In the genomic region with DNA sequence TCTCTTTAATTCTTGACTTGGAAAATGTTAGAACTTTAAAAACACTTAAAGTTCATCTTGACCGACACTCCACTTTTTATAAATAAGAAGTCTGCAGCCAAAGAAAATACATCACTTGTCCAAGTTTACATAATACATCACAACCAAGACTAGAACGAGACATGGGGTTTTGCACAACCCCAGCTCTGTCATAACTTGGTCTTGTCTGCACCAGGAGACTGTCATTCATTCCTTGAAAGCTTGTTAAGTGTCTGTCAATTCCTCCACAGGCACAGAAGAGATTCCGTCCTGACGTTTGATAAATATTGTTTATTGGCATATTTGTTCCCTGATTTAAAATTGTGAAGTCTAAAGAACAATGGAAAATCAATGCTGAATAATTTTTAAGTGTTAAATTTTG, we compare ENCODE assay signal across 31 cellular contexts.
DNase-seq lines count a peak whose midpoint lies in the region; ATAC-seq, FAIRE-seq and TF ChIP-seq lines count a peak whose summit lies in the region.
"Had no signal": no experiment of that assay in that cellular context is flagged by ENCODE, and none has a peak within 500 bp of the region (broad histone marks: within the 10 kb centered on the region; RNA-seq: fewer than 3 reads in every experiment).

No MANE protein-coding gene starts in this region.

- POLR2A ChIA-PET in MCF 10A (lab: Yijun Ruan, JAX): interaction anchor here (0.6 to 1.1 kb wide), 3 partner anchors 68 to 387 kb away, joined by 3 read pairs; no protein-coding TSS in a partner anchor

- no peak overlapping the region for H3K27ac Mint-ChIP-seq in MCF 10A (ENCODE audit: low read depth, unreplicated experiment)
- H3K27ac Mint-ChIP-seq: activated CD8-positive, alpha-beta memory T cell treated with anti-CD3 and anti-CD28 coated beads, Interleukin-2, amount 10 ng/mL, durations not matched to agents 7 days and 5 days; activated naive CD8-positive, alpha-beta T cell treated with anti-CD3 and anti-CD28 coated beads for 36 hours; CD14-positive monocyte; progenitor cell of endocrine pancreas; T-helper 1 cell treated with Interleukin-12 subunit alpha and Interleukin-12 subunit beta and Interleukin-4 antibody, amounts not matched to agents 30 μg/mL and 1 μg/mL, for 36 hours had no signal

- no peak overlapping the region for H3K27ac ChIP-seq in mammary epithelial cell (ENCODE audit: insufficient read depth, low read depth, low read length)
- no peak overlapping the region for H3K27ac ChIP-seq in thyroid gland
- H3K27ac ChIP-seq in stomach: no peak overlapping the region
- H3K27ac ChIP-seq: dorsolateral prefrontal cortex, hepatocyte, sigmoid colon, upper lobe of right lung had no signal

- no peak for TF ChIP-seq EP300 in stomach (IDR thresholded peaks at IDR 0.05)

- TF ChIP-seq CTCF in MCF 10A (IDR thresholded peaks at IDR 0.05; ENCODE audit: unreplicated experiment) (no peak), mammary epithelial cell (conservative IDR thresholded peaks at IDR 0.05 in 1 of 2, IDR thresholded peaks at IDR 0.05 in 1 of 2; ENCODE audit: extremely low read depth in 1 of 2, insufficient read depth in 1 of 2, low read depth in 1 of 2, low read length in 2 of 2) (no peak), epithelial cell of esophagus (IDR thresholded peaks at IDR 0.05; ENCODE audit: insufficient read depth, low read depth, low read length, missing control alignments) (no peak), thyroid gland (IDR thresholded peaks at IDR 0.05) (no peak), stomach (IDR thresholded peaks at IDR 0.05) (no peak)

- H3K4me3 ChIP-seq in mammary epithelial cell (replicated peaks in 1 of 3; ENCODE audit: insufficient read depth in 1 of 3, low read depth in 2 of 3, low read length in 3 of 3) (no peak overlapping the region), epithelial cell of esophagus (ENCODE audit: low read length) (no peak overlapping the region), thyroid gland (replicated peaks in 1 of 3) (no peak overlapping the region), stomach (no peak overlapping the region)
- H3K4me3 ChIP-seq: dorsolateral prefrontal cortex, HAP-1, hepatocyte, sigmoid colon, upper lobe of right lung had no signal

- peaks cover 22% of the 10 kb centered on the region for H3K4me1 Mint-ChIP-seq in MCF 10A (ENCODE audit: insufficient read depth, unreplicated experiment)
- H3K4me1 Mint-ChIP-seq: activated CD8-positive, alpha-beta memory T cell treated with anti-CD3 and anti-CD28 coated beads, Interleukin-2, amount 10 ng/mL, durations not matched to agents 7 days and 5 days; activated naive CD8-positive, alpha-beta T cell treated with anti-CD3 and anti-CD28 coated beads for 36 hours; CD14-positive monocyte had no signal

- in situ Hi-C loops in mammary epithelial cell (cut with MboI; ENCODE audit: low sequenced_read_pairs in 2 of 2): no loop called here

- intact Hi-C loops in MCF 10A (cut with micrococcal nuclease): no loop called here
- intact Hi-C loops in mammary epithelial cell (cut with micrococcal nuclease): no loop called here
- intact Hi-C loops in left cardiac atrium (cut with DNase I): no loop called here
- intact Hi-C loops in thyroid gland (cut with DNase I): no loop called here
- intact Hi-C loops in stomach (cut with DNase I; ENCODE audit: low total_unique reads): no loop called here

- no TSS peak for BruUV-seq in MCF 10A (replicated peaks; lab: Mats Ljungman, UMichigan)
- BruUV-seq in mammary epithelial cell (replicated peaks; lab: Mats Ljungman, UMichigan): no TSS peak

- 47% methylated on average over 4 of the region's 4 CpGs for WGBS in mammary epithelial cell (ENCODE audit: low coverage, missing lambda C conversion rate)
- 16 to 28% methylated on average over 4 of the region's 4 CpGs for WGBS in thyroid gland, 2 donors
- whole genome bisulfite sequencing in stomach, 5 donors: 58 to 72% (median 61%) methylated on average over 4 of the region's 4 CpGs

- no peak for FAIRE-seq in urothelium cell line (lab: Jason Lieb, UNC)
- FAIRE-seq: A204.1, TTC549 had no signal

- no peaks in the 10 kb centered on the region for H3K27me3 Mint-ChIP-seq in MCF 10A (ENCODE audit: insufficient read depth, unreplicated experiment)
- H3K27me3 Mint-ChIP-seq: activated naive CD8-positive, alpha-beta T cell treated with anti-CD3 and anti-CD28 coated beads for 36 hours; progenitor cell of endocrine pancreas had no signal

- dilution Hi-C loops in mammary epithelial cell (cut with HindIII; ENCODE audit: low sequenced_read_pairs): no loop called here

- H3K4me1 ChIP-seq in mammary epithelial cell (ENCODE audit: insufficient read depth, low read length) (peaks cover 14% of the 10 kb centered on the region), thyroid gland (peaks cover 20 to 29% of the 10 kb centered on the region in 2 donors), stomach (peaks cover 0 to 4% (median 2%) of the 10 kb centered on the region in 4 donors)
- H3K4me1 ChIP-seq: HAP-1, upper lobe of right lung had no signal

- ATAC-seq in left cardiac atrium: peak; percentile 83 to 85
- ATAC-seq: activated CD4-positive, CD25-positive, alpha-beta regulatory T cell treated with anti-CD3 and anti-CD28 coated beads, Interleukin-2, amount 50 U/mL, for 24 hours; activated CD8-positive, alpha-beta memory T cell treated with anti-CD3 and anti-CD28 coated beads, Interleukin-2, amount 10 ng/mL, durations not matched to agents 7 days and 5 days; activated T-cell treated with anti-CD3 and anti-CD28 coated beads, Interleukin-2, amount 50 U/mL, for 4 hours; PC-3; SK-N-SH treated with all-trans-retinoic acid at 6 μM for 48 hours; upper lobe of right lung had no signal

- no peaks in the 10 kb centered on the region for H3K36me3 Mint-ChIP-seq in MCF 10A (ENCODE audit: insufficient read depth, unreplicated experiment)
- H3K36me3 Mint-ChIP-seq: activated CD8-positive, alpha-beta memory T cell treated with anti-CD3 and anti-CD28 coated beads, Interleukin-2, amount 10 ng/mL, durations not matched to agents 7 days and 5 days; activated naive CD8-positive, alpha-beta T cell treated with anti-CD3 and anti-CD28 coated beads for 36 hours; CD14-positive monocyte had no signal

- no peak overlapping the region for H3K9ac ChIP-seq in mammary epithelial cell (ENCODE audit: insufficient read depth, low read length)

- H3K27me3 ChIP-seq in mammary epithelial cell (ENCODE audit: insufficient read depth, low read length) (no peaks in the 10 kb centered on the region), thyroid gland (no peaks in the 10 kb centered on the region), stomach (no peaks in the 10 kb centered on the region)
- H3K27me3 ChIP-seq: dorsolateral prefrontal cortex, hepatocyte, sigmoid colon, upper lobe of right lung had no signal

- DNase-seq in MCF 10A (ENCODE audit: unreplicated experiment) (peak; percentile 70), mammary epithelial cell (no peak), epithelial cell of esophagus (ENCODE audit: low read depth) (peak; percentile 59), left cardiac atrium (no peak), thyroid gland (peak; percentile 8 to 24), stomach (no peak), iPS-NIHi7 (ENCODE audit: extremely low spot score) (no peak), urothelium cell line (ENCODE audit: low spot score) (no peak)
- DNase-seq: activated CD4-positive, alpha-beta T cell treated with anti-CD3 and anti-CD28 coated beads, Interleukin-2, amount 50 U/mL, for 4 hours; activated CD8-positive, alpha-beta memory T cell treated with anti-CD3 and anti-CD28 coated beads, Interleukin-2, amount 10 ng/mL, durations not matched to agents 7 days and 5 days; activated gamma-delta T cell; activated naive CD8-positive, alpha-beta T cell treated with anti-CD3 and anti-CD28 coated beads for 36 hours; activated T-cell treated with anti-CD3 and anti-CD28 coated beads, Interleukin-2, amount 50 U/mL, for 4 hours; dorsolateral prefrontal cortex; GF-D8; mesenchymal stem cell; NCI-H1694 treated with DMSO at 0.1 percent for 48 hours; NCI-H526 treated with DMSO at 0.1 percent for 48 hours; sigmoid colon; stimulated activated CD4-positive, alpha-beta T cell treated with anti-CD3 and anti-CD28 coated beads, Interleukin-4, amount 100 ng/mL, for 24 hours; upper lobe of right lung had no signal

- CTCF ChIA-PET in MCF 10A (lab: Yijun Ruan, JAX) (no interaction called here), mammary epithelial cell (lab: Charles Lee; ENCODE audit: low non-redundant PET) (no interaction called here)

- H3K36me3 ChIP-seq in mammary epithelial cell (ENCODE audit: insufficient read depth, low read length) (no peaks in the 10 kb centered on the region), thyroid gland (no peaks in the 10 kb centered on the region), stomach (no peaks in the 10 kb centered on the region)
- H3K36me3 ChIP-seq: HAP-1, sigmoid colon, upper lobe of right lung had no signal

- no peaks in the 10 kb centered on the region for H4K20me1 ChIP-seq in mammary epithelial cell (ENCODE audit: insufficient read depth, low read length)

- no peak for TF ChIP-seq POLR2A in thyroid gland (IDR thresholded peaks at IDR 0.05)
- no peak for TF ChIP-seq POLR2A in stomach (IDR thresholded peaks at IDR 0.05)

- no peak overlapping the region for H2AFZ ChIP-seq in mammary epithelial cell (ENCODE audit: low read depth, low read length)
- H2AFZ ChIP-seq: hepatocyte had no signal

- H3K4me3 Mint-ChIP-seq in MCF 10A (ENCODE audit: unreplicated experiment): no peak overlapping the region
- H3K4me3 Mint-ChIP-seq: activated CD8-positive, alpha-beta memory T cell treated with anti-CD3 and anti-CD28 coated beads, Interleukin-2, amount 10 ng/mL, durations not matched to agents 7 days and 5 days; activated naive CD8-positive, alpha-beta T cell treated with anti-CD3 and anti-CD28 coated beads for 36 hours; activated T-cell treated with anti-CD3 and anti-CD28 coated beads, Interleukin-2, amount 50 U/mL, for 4 hours; CD14-positive monocyte; T-helper 1 cell treated with Interleukin-12 subunit alpha and Interleukin-12 subunit beta and Interleukin-4 antibody, amounts not matched to agents 30 μg/mL and 1 μg/mL, for 36 hours had no signal

- H3K4me2 ChIP-seq in mammary epithelial cell (ENCODE audit: insufficient read depth, low read depth, low read length): no peak overlapping the region
- H3K4me2 ChIP-seq: hepatocyte had no signal

- H3K9me3 ChIP-seq in mammary epithelial cell (replicated peaks; ENCODE audit: insufficient read depth, low read length) (no peaks in the 10 kb centered on the region), thyroid gland (no peaks in the 10 kb centered on the region), stomach (no peaks in the 10 kb centered on the region)
- H3K9me3 ChIP-seq: HAP-1, sigmoid colon, upper lobe of right lung had no signal

- no peaks in the 10 kb centered on the region for H3K9me3 Mint-ChIP-seq in MCF 10A (ENCODE audit: unreplicated experiment)
- H3K9me3 Mint-ChIP-seq: activated naive CD8-positive, alpha-beta T cell treated with anti-CD3 and anti-CD28 coated beads for 36 hours; activated T-cell treated with anti-CD3 and anti-CD28 coated beads, Interleukin-2, amount 50 U/mL, for 4 hours; T-helper 1 cell treated with Interleukin-12 subunit alpha and Interleukin-12 subunit beta and Interleukin-4 antibody, amounts not matched to agents 30 μg/mL and 1 μg/mL, for 36 hours had no signal

- H3K79me2 ChIP-seq in mammary epithelial cell (ENCODE audit: insufficient read depth, low read length): no peaks in the 10 kb centered on the region
- H3K79me2 ChIP-seq: hepatocyte had no signal

Comparison
In these comparisons a context has a peak if more than half of its experiments do, and no peak if none do; other contexts are left out.
1. DNase-seq: peak in MCF 10A (single experiment), epithelial cell of esophagus (single experiment) and thyroid gland (2 of 2); none in mammary epithelial cell (single experiment), left cardiac atrium (single experiment), stomach (single experiment), iPS-NIHi7 (single experiment) and urothelium cell line (single experiment).